8 cellular contexts compared by ENCODE assay signal in genomic region chr2:55620123-55620779, GRCh38. TPM values are rescaled to one million over a fixed set of nuclear protein-coding genes. Genes with fewer than 3 reads are reported as not detected.
DNase-seq lines count a peak whose midpoint lies in the region; ATAC-seq, FAIRE-seq and TF ChIP-seq lines count a peak whose summit lies in the region.

No MANE protein-coding gene starts in this region.

- H3K14ac ChIP-seq in IMR-90 (replicated peaks; ENCODE audit: low read depth, low read length): no peak overlapping the region

- no peak overlapping the region for H3K4ac ChIP-seq in IMR-90 (ENCODE audit: low read depth, low read length)

- peaks cover 3% of the 10 kb centered on the region for H3K4me1 ChIP-seq in IMR-90 (ENCODE audit: control insufficient read depth, insufficient read depth, low read length)
- peaks cover 24 to 56% (median 43%) of the 10 kb centered on the region in 4 donors for H3K4me1 ChIP-seq in esophagus muscularis mucosa

- H3K9ac ChIP-seq in IMR-90 (ENCODE audit: low read depth, low read length): no peak overlapping the region

- TF ChIP-seq RAD21 in IMR-90 (IDR thresholded peaks at IDR 0.05; ENCODE audit: low read length): no peak

- in situ Hi-C loops in IMR-90 (cut with MboI; ENCODE audit: low sequenced_read_pairs): no loop called here

- H2BK15ac ChIP-seq in IMR-90 (ENCODE audit: low read depth, low read length): no peak overlapping the region

- no peaks in the 10 kb centered on the region for H3K9me3 Mint-ChIP-seq in activated CD4-positive, alpha-beta memory T cell treated with anti-CD3 and anti-CD28 coated beads, Interleukin-2, amount 10 ng/mL, durations not matched to agents 7 days and 5 days

- H3K36me3 Mint-ChIP-seq in activated CD4-positive, alpha-beta memory T cell treated with anti-CD3 and anti-CD28 coated beads, Interleukin-2, amount 10 ng/mL, durations not matched to agents 7 days and 5 days (ENCODE audit: low read depth): peaks cover 20% of the 10 kb centered on the region

- H3K27me3 Mint-ChIP-seq in activated CD4-positive, alpha-beta memory T cell treated with anti-CD3 and anti-CD28 coated beads, Interleukin-2, amount 10 ng/mL, durations not matched to agents 7 days and 5 days: no peaks in the 10 kb centered on the region

- no peak overlapping the region for H2BK5ac ChIP-seq in IMR-90 (ENCODE audit: low read depth, low read length, poor library complexity, severe bottlenecking)

- H4K5ac ChIP-seq in IMR-90 (ENCODE audit: low read depth, low read length): no peak overlapping the region

- no peak overlapping the region for H2AFZ ChIP-seq in IMR-90 (replicated peaks; ENCODE audit: low read length, poor library complexity)

- H3K56ac ChIP-seq in IMR-90 (ENCODE audit: extremely low read depth, insufficient read depth, low read length): no peak overlapping the region

- TF ChIP-seq POLR2A in IMR-90 (IDR thresholded peaks at IDR 0.05; ENCODE audit: low read depth, low read length) (no peak), esophagus muscularis mucosa (IDR thresholded peaks at IDR 0.05; ENCODE audit: low read depth) (no peak)

- dilution Hi-C loops in IMR-90 (cut with HindIII; ENCODE audit: low sequenced_read_pairs, unreplicated experiment): no loop called here

- CTCF ChIA-PET in IMR-90 (lab: Yijun Ruan, JAX): no interaction called here
- CTCF ChIA-PET in activated CD4-positive, alpha-beta memory T cell treated with anti-CD3 and anti-CD28 coated beads, Interleukin-2, amount 10 ng/mL, durations not matched to agents 7 days and 5 days (lab: Charles Lee): interaction anchor here (1.6 kb wide), 1 partner anchor 16 kb away, joined by 3 read pairs; no protein-coding TSS in a partner anchor

- no peak overlapping the region for H4K91ac ChIP-seq in IMR-90 (ENCODE audit: insufficient read depth, low read depth, low read length)

- H3K4me3 ChIP-seq in IMR-90 (ENCODE audit: insufficient read depth, low read depth, low read length) (no peak overlapping the region), esophagus muscularis mucosa (peak overlapping the region in 1 of 4 donors; percentile 99)

- no peak overlapping the region for H3K18ac ChIP-seq in IMR-90 (ENCODE audit: low read depth, low read length)

- TF ChIP-seq EP300 in esophagus muscularis mucosa (IDR thresholded peaks at IDR 0.05): no peak

- intact Hi-C loops in IMR-90 (cut with micrococcal nuclease): no loop called here
- intact Hi-C loops in esophagus muscularis mucosa (cut with DNase I): no loop called here

- H2BK120ac ChIP-seq in IMR-90 (ENCODE audit: low read depth, low read length): no peak overlapping the region

- H3K4me2 ChIP-seq in IMR-90 (ENCODE audit: low read depth, low read length): no peak overlapping the region

- H2AK5ac ChIP-seq in IMR-90 (ENCODE audit: low read depth, low read length): no peak overlapping the region

- no CpG with 5 or more reads among the region's 3 CpGs for WGBS in IMR-90 (ENCODE audit: extremely low coverage in 2 of 2, insufficient read length in 1 of 2), 2 experiments
- 77% methylated on average over 3 of the region's 3 CpGs for WGBS in esophagus muscularis mucosa

- H3K9me1 ChIP-seq in IMR-90 (ENCODE audit: insufficient read depth, low read length): peaks cover 7% of the 10 kb centered on the region; the same call in 1 of the 2 replicates

- no peak overlapping the region for H3K23ac ChIP-seq in IMR-90 (ENCODE audit: low read depth, low read length)

- peaks cover 22 to 40% of the 10 kb centered on the region in 2 experiments for H3K79me1 ChIP-seq in IMR-90 (ENCODE audit: low read depth in 1 of 2, low read length in 2 of 2)

- POLR2A ChIA-PET in IMR-90 (lab: Charles Lee; ENCODE audit: unreplicated experiment): no interaction called here
- POLR2A ChIA-PET in activated CD4-positive, alpha-beta memory T cell treated with anti-CD3 and anti-CD28 coated beads, Interleukin-2, amount 10 ng/mL, durations not matched to agents 7 days and 5 days (lab: Charles Lee): no interaction called here

- no peak overlapping the region for H2AK9ac ChIP-seq in IMR-90 (replicated peaks; ENCODE audit: low read depth, low read length, poor library complexity)

- H3K4me3 Mint-ChIP-seq in activated CD4-positive, alpha-beta memory T cell treated with anti-CD3 and anti-CD28 coated beads, Interleukin-2, amount 10 ng/mL, durations not matched to agents 7 days and 5 days: peak overlapping the region; percentile 40

- no peak for ATAC-seq in IMR-90 (ENCODE audit: low read depth)

- H3K27me3 ChIP-seq in IMR-90 (ENCODE audit: control insufficient read depth, insufficient read depth, low read length) (no peaks in the 10 kb centered on the region), esophagus muscularis mucosa (no peaks in the 10 kb centered on the region)

- peaks cover 12% of the 10 kb centered on the region; the same call in 1 of the 2 replicates for H4K20me1 ChIP-seq in IMR-90 (ENCODE audit: insufficient read depth, low read length)

- H3K27ac Mint-ChIP-seq in activated CD4-positive, alpha-beta memory T cell treated with anti-CD3 and anti-CD28 coated beads, Interleukin-2, amount 10 ng/mL, durations not matched to agents 7 days and 5 days: no peak overlapping the region

- H3K36me3 ChIP-seq in IMR-90 (ENCODE audit: control insufficient read depth, insufficient read depth, low read length) (no peaks in the 10 kb centered on the region), esophagus muscularis mucosa (peaks cover 0 to 7% (median 3%) of the 10 kb centered on the region in 4 donors)

- H4K8ac ChIP-seq in IMR-90 (ENCODE audit: low read depth in 2 of 2, low read length in 2 of 2): no peak overlapping the region

- peak; percentile 32; the same call in 1 of the 2 replicates for TF ChIP-seq CTCF in IMR-90 (conservative IDR thresholded peaks at IDR 0.05; ENCODE audit: low read depth, low read length)
- peak in 1 of 3 experiments; percentile 20 for TF ChIP-seq CTCF in esophagus muscularis mucosa (IDR thresholded peaks at IDR 0.05)

- DNase-seq in EL: peak; percentile 20
- peak; percentile 14 for DNase-seq in IMR-90
- peak; percentile 26 for DNase-seq in activated CD4-positive, alpha-beta memory T cell treated with anti-CD3 and anti-CD28 coated beads, Interleukin-2, amount 10 ng/mL, durations not matched to agents 7 days and 5 days
- peak; percentile 30 to 52 for DNase-seq in lung microvascular endothelial cell (ENCODE audit: low read depth in 2 of 2)
- no peak for DNase-seq in NCI-H187 (lab: John Stamatoyannopoulos, UW)
- DNase-seq in medulla oblongata (ENCODE audit: extremely low spot score): no peak
- no peak for DNase-seq in esophagus muscularis mucosa (ENCODE audit: extremely low spot score)
- no peak for DNase-seq in GM19239 (ENCODE audit: insufficient read length, low spot score)

- H3K27ac ChIP-seq in IMR-90 (ENCODE audit: insufficient read depth, low read length) (no peak overlapping the region), esophagus muscularis mucosa (replicated peaks in 1 of 4) (no peak overlapping the region)

- BruUV-seq in IMR-90 (replicated peaks; lab: Mats Ljungman, UMichigan): no TSS peak

- H3K9me3 ChIP-seq in IMR-90 (ENCODE audit: control insufficient read depth, insufficient read depth, low read length): no peaks in the 10 kb centered on the region
- no peaks in the 10 kb centered on the region for H3K9me3 ChIP-seq in esophagus muscularis mucosa

- no peak for FAIRE-seq in GM19239 (lab: Jason Lieb, UNC)

- no peak overlapping the region for H2BK20ac ChIP-seq in IMR-90 (ENCODE audit: low read depth, low read length)

- peaks cover 49% of the 10 kb centered on the region for H3K4me1 Mint-ChIP-seq in activated CD4-positive, alpha-beta memory T cell treated with anti-CD3 and anti-CD28 coated beads, Interleukin-2, amount 10 ng/mL, durations not matched to agents 7 days and 5 days

TF ChIP-seq in IMR-90, 13 proteins besides CTCF, POLR2A, EP300 and RAD21 (continues in another document):
- no peak for TF ChIP-seq NFE2L2 (IDR thresholded peaks at IDR 0.05; ENCODE audit: low read depth, low read length)
- no peak for TF ChIP-seq MAZ (IDR thresholded peaks at IDR 0.05; ENCODE audit: borderline replicate concordance, low read depth, low read length)
- TF ChIP-seq ELK1 (IDR thresholded peaks at IDR 0.05; ENCODE audit: borderline replicate concordance, low read depth, low read length): no peak
- TF ChIP-seq CHD1 (IDR thresholded peaks at IDR 0.05; ENCODE audit: low read depth, low read length): no peak
- TF ChIP-seq CEBPB (IDR thresholded peaks at IDR 0.05; ENCODE audit: low read depth, low read length): no peak
- TF ChIP-seq SMC3 (IDR thresholded peaks at IDR 0.05; ENCODE audit: low read depth, low read length): no peak
- no peak for TF ChIP-seq BHLHE40 (IDR thresholded peaks at IDR 0.05; ENCODE audit: low read depth, low read length)
- no peak for TF ChIP-seq MAFK (IDR thresholded peaks at IDR 0.05; ENCODE audit: low read depth, low read length)
- TF ChIP-seq MXI1 (IDR thresholded peaks at IDR 0.05; ENCODE audit: borderline replicate concordance, low read depth, low read length): no peak
- TF ChIP-seq RCOR1 (IDR thresholded peaks at IDR 0.05; ENCODE audit: insufficient replicate concordance, low read length): no peak
- TF ChIP-seq, protein P1, sequence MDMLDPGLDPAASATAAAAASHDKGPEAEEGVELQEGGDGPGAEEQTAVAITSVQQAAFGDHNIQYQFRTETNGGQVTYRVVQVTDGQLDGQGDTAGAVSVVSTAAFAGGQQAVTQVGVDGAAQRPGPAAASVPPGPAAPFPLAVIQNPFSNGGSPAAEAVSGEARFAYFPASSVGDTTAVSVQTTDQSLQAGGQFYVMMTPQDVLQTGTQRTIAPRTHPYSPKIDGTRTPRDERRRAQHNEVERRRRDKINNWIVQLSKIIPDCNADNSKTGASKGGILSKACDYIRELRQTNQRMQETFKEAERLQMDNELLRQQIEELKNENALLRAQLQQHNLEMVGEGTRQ (IDR thresholded peaks at IDR 0.05; ENCODE audit: low read depth, low read length): no peak
- no peak for TF ChIP-seq FOS (IDR thresholded peaks at IDR 0.05; ENCODE audit: low read depth, low read length)

RNA-seq across cellular contexts. Expression of gene PPP4R3B, which starts 2.8 kb away (rescaled TPM):
- total RNA-seq in IMR-90 (2012; rRNA removed): 23.7 and 44.7 TPM in 2 replicates
- 8.9 and 11.9 TPM in 2 replicates for polyA plus RNA-seq in IMR-90 (2012; rRNA removed)
- 4.5 and 12.3 TPM in 2 replicates for polyA plus RNA-seq in IMR-90 (2012; cell fraction: cytosol; rRNA removed)
- 6.6 and 15.3 TPM in 2 replicates for polyA plus RNA-seq in IMR-90 (2012; cell fraction: nucleus; rRNA removed; ENCODE audit: low replicate concordance)
- total RNA-seq in activated CD4-positive, alpha-beta memory T cell treated with anti-CD3 and anti-CD28 coated beads, Interleukin-2, amount 10 ng/mL, durations not matched to agents 7 days and 5 days: 10 to 100 TPM; 70.7 to 75.4 TPM
- total RNA-seq in lung microvascular endothelial cell: 28.5 and 36.3 TPM in 2 replicates
- total RNA-seq in esophagus muscularis mucosa: 100 to 1,000 TPM in 1 of 4 donors, 10 to 100 TPM in 3; 81.8 to 106 (median 90.5) TPM

Comparison
In these comparisons a context has a peak if more than half of its experiments do, and no peak if none do; other contexts are left out.
1. DNase-seq: peak in EL (single experiment), IMR-90 (single experiment), activated CD4-positive, alpha-beta memory T cell treated with anti-CD3 and anti-CD28 coated beads, Interleukin-2, amount 10 ng/mL, durations not matched to agents 7 days and 5 days (single experiment) and lung microvascular endothelial cell (2 of 2); none in NCI-H187 (0 of 2), medulla oblongata (single experiment), esophagus muscularis mucosa (single experiment) and GM19239 (single experiment).